In the genomic region with DNA sequence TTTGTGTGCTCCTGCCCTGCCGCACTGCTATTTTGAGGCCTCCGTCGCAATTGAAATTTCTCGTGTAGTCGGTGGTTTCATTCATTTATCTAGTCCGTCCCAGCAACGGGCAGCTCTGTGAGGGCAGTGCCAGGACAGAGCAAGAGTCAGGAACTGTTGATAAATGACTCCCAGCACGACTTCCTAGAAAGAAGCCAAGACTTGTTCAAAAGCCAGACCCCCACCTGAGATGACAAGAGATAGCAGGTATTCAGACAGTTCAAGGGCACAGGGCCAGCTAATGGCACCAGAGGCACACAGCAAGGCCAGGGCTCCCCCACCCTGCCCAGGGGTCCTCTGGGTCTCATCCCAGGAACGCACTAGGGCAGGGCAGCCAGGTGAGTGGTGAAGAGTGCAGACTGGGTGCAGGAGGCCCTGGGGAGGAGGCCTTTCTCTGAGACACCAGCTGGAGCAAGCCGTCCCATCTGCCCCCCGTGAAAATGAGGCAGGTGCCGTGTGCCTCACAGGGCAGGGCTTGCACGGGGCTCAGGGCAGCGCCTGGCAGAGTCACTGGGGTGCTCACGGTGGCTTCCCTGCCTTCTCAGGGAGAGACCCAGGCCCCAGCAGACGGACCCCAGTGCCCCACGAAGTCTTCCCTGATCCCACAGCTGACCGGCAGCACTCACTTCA, we compare ENCODE assay signal across 10 cellular contexts. TPM values are rescaled to one million over a fixed set of nuclear protein-coding genes. Genes with fewer than 3 reads are reported as not detected.
DNase-seq lines count a peak whose midpoint lies in the region; ATAC-seq, FAIRE-seq and TF ChIP-seq lines count a peak whose summit lies in the region.
"Had no signal": no experiment of that assay in that cellular context is flagged by ENCODE, and none has a peak within 500 bp of the region (broad histone marks: within the 10 kb centered on the region; RNA-seq: fewer than 3 reads in every experiment).

No MANE protein-coding gene starts in this region.

- peak overlapping the region; percentile 54 for H3K27ac Mint-ChIP-seq in activated naive CD8-positive, alpha-beta T cell
- no peak overlapping the region for H3K27ac Mint-ChIP-seq in activated naive CD8-positive, alpha-beta T cell treated with anti-CD3 and anti-CD28 coated beads for 36 hours
- H3K27ac Mint-ChIP-seq in activated CD4-positive, alpha-beta memory T cell treated with anti-CD3 and anti-CD28 coated beads, Interleukin-2, amount 10 ng/mL, durations not matched to agents 7 days and 5 days: peak overlapping the region; percentile 71
- H3K27ac Mint-ChIP-seq in immature natural killer cell: peak overlapping the region; percentile 62 to 99 (median 99)
- H3K27ac Mint-ChIP-seq in stimulated activated effector memory CD8-positive, alpha-beta T cell treated with anti-CD3 and anti-CD28 coated beads, Interleukin-12 subunit alpha, Interleukin-12 subunit beta, amount 100 ng/mL, for 72 hours: peak overlapping the region; percentile 97

- peaks cover 29% of the 10 kb centered on the region for H3K4me1 Mint-ChIP-seq in activated naive CD8-positive, alpha-beta T cell (ENCODE audit: low read depth)
- H3K4me1 Mint-ChIP-seq in activated naive CD8-positive, alpha-beta T cell treated with anti-CD3 and anti-CD28 coated beads for 36 hours: peaks cover 17% of the 10 kb centered on the region
- H3K4me1 Mint-ChIP-seq in activated CD4-positive, alpha-beta memory T cell treated with anti-CD3 and anti-CD28 coated beads, Interleukin-2, amount 10 ng/mL, durations not matched to agents 7 days and 5 days: peaks cover 36% of the 10 kb centered on the region
- peaks cover 52 to 60% of the 10 kb centered on the region in 2 donors for H3K4me1 Mint-ChIP-seq in immature natural killer cell
- H3K4me1 Mint-ChIP-seq in stimulated activated effector memory CD8-positive, alpha-beta T cell treated with anti-CD3 and anti-CD28 coated beads, Interleukin-12 subunit alpha, Interleukin-12 subunit beta, amount 100 ng/mL, for 72 hours: peaks cover 30% of the 10 kb centered on the region

- H3K9me3 ChIP-seq in left lung: peaks cover 0 to 2% of the 10 kb centered on the region in 2 donors

- POLR2A ChIA-PET in activated CD4-positive, alpha-beta memory T cell treated with anti-CD3 and anti-CD28 coated beads, Interleukin-2, amount 10 ng/mL, durations not matched to agents 7 days and 5 days (lab: Charles Lee): interaction anchor here (2.3 to 8.7 kb wide), 3 partner anchors 13 to 33 kb away, joined by 25 to 101 read pairs (median 31); partner anchors contain the start of gene FAM78A

- no peak for TF ChIP-seq CTCF in left lung (IDR thresholded peaks at IDR 0.05)

- peaks cover 3% of the 10 kb centered on the region for H3K36me3 Mint-ChIP-seq in activated naive CD8-positive, alpha-beta T cell
- H3K36me3 Mint-ChIP-seq in activated naive CD8-positive, alpha-beta T cell treated with anti-CD3 and anti-CD28 coated beads for 36 hours: peaks cover 3% of the 10 kb centered on the region
- H3K36me3 Mint-ChIP-seq in activated CD4-positive, alpha-beta memory T cell treated with anti-CD3 and anti-CD28 coated beads, Interleukin-2, amount 10 ng/mL, durations not matched to agents 7 days and 5 days (ENCODE audit: low read depth): peaks cover 25% of the 10 kb centered on the region
- H3K36me3 Mint-ChIP-seq in immature natural killer cell: peaks cover under 1 to 8% (median 5%) of the 10 kb centered on the region in 3 donors
- H3K36me3 Mint-ChIP-seq in stimulated activated effector memory CD8-positive, alpha-beta T cell treated with anti-CD3 and anti-CD28 coated beads, Interleukin-12 subunit alpha, Interleukin-12 subunit beta, amount 100 ng/mL, for 72 hours: peaks cover 12% of the 10 kb centered on the region

- H3K27me3 ChIP-seq in left lung: no peaks in the 10 kb centered on the region

- H3K4me1 ChIP-seq in left lung: peaks cover 19 to 31% of the 10 kb centered on the region in 2 donors

- no peak overlapping the region for H3K27ac ChIP-seq in left lung

- DNase-seq in activated naive CD8-positive, alpha-beta T cell treated with anti-CD3 and anti-CD28 coated beads for 36 hours: no peak
- no peak for DNase-seq in activated CD4-positive, alpha-beta memory T cell treated with anti-CD3 and anti-CD28 coated beads, Interleukin-2, amount 10 ng/mL, durations not matched to agents 7 days and 5 days
- no peak for DNase-seq in immature natural killer cell
- no peak for DNase-seq in stimulated activated effector memory CD8-positive, alpha-beta T cell treated with anti-CD3 and anti-CD28 coated beads, Interleukin-12 subunit alpha, Interleukin-12 subunit beta, amount 100 ng/mL, for 72 hours (ENCODE audit: low spot score in 2 of 2)
- DNase-seq in left lung: no peak
- no peak for DNase-seq in HTR-8/SVneo (ENCODE audit: insufficient read length, low spot score)
- DNase-seq in NCI-H1694 (lab: John Stamatoyannopoulos, UW): no peak

- CTCF ChIA-PET in activated CD4-positive, alpha-beta memory T cell treated with anti-CD3 and anti-CD28 coated beads, Interleukin-2, amount 10 ng/mL, durations not matched to agents 7 days and 5 days (lab: Charles Lee): interaction anchor here (1.7 kb wide), 1 partner anchor 13 kb away, joined by 7 read pairs; no protein-coding TSS in a partner anchor

- ATAC-seq in stimulated activated effector memory CD8-positive, alpha-beta T cell treated with anti-CD3 and anti-CD28 coated beads, Interleukin-12 subunit alpha, Interleukin-12 subunit beta, amount 100 ng/mL, for 72 hours: no peak
- no peak for ATAC-seq in left lung

- intact Hi-C loops in left lung (cut with DNase I): no loop called here

- H3K36me3 ChIP-seq in left lung: peaks cover 0 to 13% of the 10 kb centered on the region in 2 donors

- peak overlapping the region; percentile 63 for H3K4me3 Mint-ChIP-seq in activated naive CD8-positive, alpha-beta T cell
- H3K4me3 Mint-ChIP-seq in activated naive CD8-positive, alpha-beta T cell treated with anti-CD3 and anti-CD28 coated beads for 36 hours: no peak overlapping the region
- H3K4me3 Mint-ChIP-seq in activated CD4-positive, alpha-beta memory T cell treated with anti-CD3 and anti-CD28 coated beads, Interleukin-2, amount 10 ng/mL, durations not matched to agents 7 days and 5 days: no peak overlapping the region
- peak overlapping the region; percentile 68 to 90 (median 83) for H3K4me3 Mint-ChIP-seq in immature natural killer cell
- H3K4me3 Mint-ChIP-seq in stimulated activated effector memory CD8-positive, alpha-beta T cell treated with anti-CD3 and anti-CD28 coated beads, Interleukin-12 subunit alpha, Interleukin-12 subunit beta, amount 100 ng/mL, for 72 hours: peak overlapping the region; percentile 48

- H3K27me3 Mint-ChIP-seq in activated naive CD8-positive, alpha-beta T cell: no peaks in the 10 kb centered on the region
- no peaks in the 10 kb centered on the region for H3K27me3 Mint-ChIP-seq in activated naive CD8-positive, alpha-beta T cell treated with anti-CD3 and anti-CD28 coated beads for 36 hours
- no peaks in the 10 kb centered on the region for H3K27me3 Mint-ChIP-seq in activated CD4-positive, alpha-beta memory T cell treated with anti-CD3 and anti-CD28 coated beads, Interleukin-2, amount 10 ng/mL, durations not matched to agents 7 days and 5 days
- peaks cover 4 to 11% (median 5%) of the 10 kb centered on the region in 3 donors for H3K27me3 Mint-ChIP-seq in immature natural killer cell (ENCODE audit: low read depth in 3 of 3)

- no peaks in the 10 kb centered on the region for H3K9me3 Mint-ChIP-seq in activated naive CD8-positive, alpha-beta T cell (ENCODE audit: low read depth)
- peaks cover 4% of the 10 kb centered on the region for H3K9me3 Mint-ChIP-seq in activated naive CD8-positive, alpha-beta T cell treated with anti-CD3 and anti-CD28 coated beads for 36 hours
- H3K9me3 Mint-ChIP-seq in activated CD4-positive, alpha-beta memory T cell treated with anti-CD3 and anti-CD28 coated beads, Interleukin-2, amount 10 ng/mL, durations not matched to agents 7 days and 5 days: peaks cover 3% of the 10 kb centered on the region
- no peaks in the 10 kb centered on the region for H3K9me3 Mint-ChIP-seq in immature natural killer cell
- H3K9me3 Mint-ChIP-seq in stimulated activated effector memory CD8-positive, alpha-beta T cell treated with anti-CD3 and anti-CD28 coated beads, Interleukin-12 subunit alpha, Interleukin-12 subunit beta, amount 100 ng/mL, for 72 hours: no peaks in the 10 kb centered on the region

- FAIRE-seq in HTR-8/SVneo (lab: Jason Lieb, UNC): no peak
- FAIRE-seq: keratinocyte, RCC 7860 had no signal

- H3K4me3 ChIP-seq in left lung: no peak overlapping the region

RNA-seq across cellular contexts. Expression of gene FAM78A, which starts 36.9 kb away (rescaled TPM):
- total RNA-seq in activated naive CD8-positive, alpha-beta T cell treated with anti-CD3 and anti-CD28 coated beads for 36 hours: 10 to 100 TPM; 36.1 to 37.4 TPM
- total RNA-seq in activated CD4-positive, alpha-beta memory T cell treated with anti-CD3 and anti-CD28 coated beads, Interleukin-2, amount 10 ng/mL, durations not matched to agents 7 days and 5 days: 10 to 100 TPM; 86.5 to 88.7 TPM
- polyA plus RNA-seq in immature natural killer cell: 10 to 100 TPM in 1 of 3 donors, 1 to 10 TPM in 2; 5.0 to 20.8 (median 7.5) TPM
- total RNA-seq in left lung: 10 to 100 TPM in 1 of 2 donors, 1 to 10 TPM in 1; 7.8 to 18.1 TPM

RNA-seq across cellular contexts. Expression of gene PLPP7, which starts 50.1 kb away (rescaled TPM):
- total RNA-seq in activated naive CD8-positive, alpha-beta T cell treated with anti-CD3 and anti-CD28 coated beads for 36 hours: under 1 TPM; 0.35 to 0.42 TPM
- total RNA-seq in activated CD4-positive, alpha-beta memory T cell treated with anti-CD3 and anti-CD28 coated beads, Interleukin-2, amount 10 ng/mL, durations not matched to agents 7 days and 5 days: not detected
- 1 to 10 TPM in 2 of 3 donors, under 1 TPM in 1; 0.44 to 1.4 (median 1.2) TPM for polyA plus RNA-seq in immature natural killer cell
- total RNA-seq in left lung: 1 to 10 TPM; 1.6 to 2.3 TPM
- polyA plus RNA-seq: keratinocyte had no signal

Comparison
In these comparisons a context has a peak if more than half of its experiments do, and no peak if none do; other contexts are left out.
1. H3K4me3 Mint-ChIP-seq: peak in activated naive CD8-positive, alpha-beta T cell (single experiment), immature natural killer cell (5 of 5) and stimulated activated effector memory CD8-positive, alpha-beta T cell treated with anti-CD3 and anti-CD28 coated beads, Interleukin-12 subunit alpha, Interleukin-12 subunit beta, amount 100 ng/mL, for 72 hours (single experiment); none in activated naive CD8-positive, alpha-beta T cell treated with anti-CD3 and anti-CD28 coated beads for 36 hours (single experiment) and activated CD4-positive, alpha-beta memory T cell treated with anti-CD3 and anti-CD28 coated beads, Interleukin-2, amount 10 ng/mL, durations not matched to agents 7 days and 5 days (single experiment).